In genomic region chr20:37366749-37367148, GRCh38 we compare ENCODE assay signal across 17 cellular contexts. TPM values are rescaled to one million over a fixed set of nuclear protein-coding genes. Genes with fewer than 3 reads are reported as not detected.
DNase-seq lines count a peak whose midpoint lies in the region; ATAC-seq and TF ChIP-seq lines count a peak whose summit lies in the region.
"Had no signal": no experiment of that assay in that cellular context is flagged by ENCODE, and none has a peak within 500 bp of the region (broad histone marks: within the 10 kb centered on the region; RNA-seq: fewer than 3 reads in every experiment).

No MANE protein-coding gene starts in this region.

- H3K9me3 Mint-ChIP-seq in glutamatergic neuron (ENCODE audit: unreplicated experiment), result peaks cover 2% of the 10 kb centered on the region
- H3K9me3 Mint-ChIP-seq: nephron had no signal

- H3K4me1 ChIP-seq in Peyer's patch (no peaks in the 10 kb centered on the region), upper lobe of right lung (no peaks in the 10 kb centered on the region)
- H3K4me1 ChIP-seq: SJSA1, tibial nerve had no signal

- no peaks in the 10 kb centered on the region for H3K4me1 Mint-ChIP-seq in glutamatergic neuron (ENCODE audit: low read depth, unreplicated experiment)
- H3K4me1 Mint-ChIP-seq: GM23338 had no signal

- H3K9me3 ChIP-seq in Peyer's patch (no peaks in the 10 kb centered on the region), upper lobe of right lung (no peaks in the 10 kb centered on the region)
- H3K9me3 ChIP-seq: SJSA1, tibial nerve had no signal

- peaks cover 1% of the 10 kb centered on the region for H3K27me3 Mint-ChIP-seq in glutamatergic neuron (ENCODE audit: unreplicated experiment)
- H3K27me3 Mint-ChIP-seq: activated CD4-positive, alpha-beta memory T cell treated with anti-CD3 and anti-CD28 coated beads for 36 hours had no signal

- H3K27me3 ChIP-seq in Peyer's patch (no peaks in the 10 kb centered on the region), upper lobe of right lung (no peaks in the 10 kb centered on the region)
- H3K27me3 ChIP-seq: SJSA1, tibial nerve had no signal

- peaks cover 0 to 36% (median 0%) of the 10 kb centered on the region in 3 donors for H3K36me3 ChIP-seq in Peyer's patch
- H3K36me3 ChIP-seq in upper lobe of right lung, result peaks cover 12% of the 10 kb centered on the region

- TF ChIP-seq POLR2A in Peyer's patch (IDR thresholded peaks at IDR 0.05), result no peak

- H3K27ac Mint-ChIP-seq in glutamatergic neuron (ENCODE audit: unreplicated experiment), result no peak overlapping the region
- H3K27ac Mint-ChIP-seq: activated CD4-positive, alpha-beta memory T cell treated with anti-CD3 and anti-CD28 coated beads for 36 hours; GM23338 had no signal

- peak; percentile 7 for ATAC-seq in GM18861 (IDR thresholded peaks at IDR 0.05; ENCODE audit: unreplicated experiment)
- peak; percentile 15 for ATAC-seq in HG02852 (IDR thresholded peaks at IDR 0.05; ENCODE audit: unreplicated experiment)
- ATAC-seq in upper lobe of right lung, result no peak
- ATAC-seq: GM23338 had no signal

- peak; percentile 40 for DNase-seq in MV-4-11 (lab: John Stamatoyannopoulos, UW)
- peak; percentile 8 for DNase-seq in middle frontal gyrus (ENCODE audit: extremely low spot score, low spot score)
- DNase-seq in glutamatergic neuron, result no peak
- DNase-seq in Peyer's patch, result no peak
- DNase-seq in activated CD8-positive, alpha-beta memory T cell treated with anti-CD3 and anti-CD28 coated beads, Interleukin-2, amount 50 U/mL, for 4 hours, result no peak
- no peak for DNase-seq in upper lobe of right lung
- DNase-seq: activated CD4-positive, alpha-beta memory T cell treated with anti-CD3 and anti-CD28 coated beads for 36 hours; EL; NCI-H2171; NK-92 treated with Interleukin-12 subunit alpha and Interleukin-12 subunit beta, amount 100 ng/mL, for 24 hours; retina had no signal

- intact Hi-C loops in upper lobe of right lung (cut with DNase I), result no loop called here

- H3K27ac ChIP-seq in Peyer's patch, result peak overlapping the region in 2 of 4 donors; percentile 8 to 42
- no peak overlapping the region for H3K27ac ChIP-seq in upper lobe of right lung
- H3K27ac ChIP-seq: SJSA1, tibial nerve had no signal

- peaks cover 16% of the 10 kb centered on the region for H3K36me3 Mint-ChIP-seq in glutamatergic neuron (ENCODE audit: unreplicated experiment)

- no peak for TF ChIP-seq CTCF in glutamatergic neuron (IDR thresholded peaks at IDR 0.05; ENCODE audit: partially characterized antibody, unreplicated experiment)
- TF ChIP-seq CTCF in Peyer's patch (IDR thresholded peaks at IDR 0.05), result no peak
- no peak for TF ChIP-seq CTCF in upper lobe of right lung (IDR thresholded peaks at IDR 0.05)

- no peak overlapping the region for H3K4me3 Mint-ChIP-seq in glutamatergic neuron (ENCODE audit: unreplicated experiment)
- H3K4me3 Mint-ChIP-seq: activated CD4-positive, alpha-beta memory T cell treated with anti-CD3 and anti-CD28 coated beads for 36 hours; GM23338; nephron had no signal

- H3K4me3 ChIP-seq in Peyer's patch (no peak overlapping the region), upper lobe of right lung (no peak overlapping the region)
- H3K4me3 ChIP-seq: GM23338, SJSA1, tibial nerve had no signal

RNA-seq across cellular contexts. Expression of gene SRC, which starts 20.8 kb away (rescaled TPM):
- 39.2 TPM for total RNA-seq in glutamatergic neuron (ENCODE audit: unreplicated experiment)
- total RNA-seq in Peyer's patch, result 100 to 1,000 TPM in 3 of 4 donors, 10 to 100 TPM in 1; 85.8 to 187 (median 146) TPM
- total RNA-seq in upper lobe of right lung, result 64.0 TPM

Comparison
In these comparisons a context has a peak if more than half of its experiments do, and no peak if none do; other contexts are left out.
1. DNase-seq: peak in MV-4-11 (single experiment) and middle frontal gyrus (single experiment); none in glutamatergic neuron (single experiment), Peyer's patch (0 of 3), activated CD8-positive, alpha-beta memory T cell treated with anti-CD3 and anti-CD28 coated beads, Interleukin-2, amount 50 U/mL, for 4 hours (single experiment) and upper lobe of right lung (single experiment).